Comparison of ENCODE assay signal across 10 cellular contexts in genomic region chr1:226123212-226123560, GRCh38.
DNase-seq lines count a peak whose midpoint lies in the region; ATAC-seq and TF ChIP-seq lines count a peak whose summit lies in the region.
"Had no signal": no experiment of that assay in that cellular context is flagged by ENCODE, and none has a peak within 500 bp of the region (broad histone marks: within the 10 kb centered on the region; RNA-seq: fewer than 3 reads in every experiment).

No MANE protein-coding gene starts in this region.

- H3K36me3 Mint-ChIP-seq in activated CD4-positive, alpha-beta T cell treated with anti-CD3 and anti-CD28 coated beads for 36 hours (ENCODE audit: low read depth): no peaks in the 10 kb centered on the region
- H3K36me3 Mint-ChIP-seq in endodermal cell (ENCODE audit: low read depth): no peaks in the 10 kb centered on the region
- peaks cover 14% of the 10 kb centered on the region for H3K36me3 Mint-ChIP-seq in stimulated activated effector memory CD8-positive, alpha-beta T cell treated with anti-CD3 and anti-CD28 coated beads, Interleukin-12 subunit alpha, Interleukin-12 subunit beta, amount 100 ng/mL, for 72 hours

- H3K4me3 Mint-ChIP-seq in activated CD4-positive, alpha-beta T cell treated with anti-CD3 and anti-CD28 coated beads for 36 hours: peak overlapping the region; percentile 68
- H3K4me3 Mint-ChIP-seq in endodermal cell: peak overlapping the region; percentile 75
- peak overlapping the region; percentile 70 for H3K4me3 Mint-ChIP-seq in stimulated activated effector memory CD8-positive, alpha-beta T cell treated with anti-CD3 and anti-CD28 coated beads, Interleukin-12 subunit alpha, Interleukin-12 subunit beta, amount 100 ng/mL, for 72 hours

- H3K4me1 ChIP-seq in endodermal cell (ENCODE audit: control insufficient read depth, insufficient read depth, low read length): no peaks in the 10 kb centered on the region

- no peak for ATAC-seq in activated CD4-positive, alpha-beta T cell treated with anti-CD3 and anti-CD28 coated beads for 36 hours
- ATAC-seq in stimulated activated effector memory CD8-positive, alpha-beta T cell treated with anti-CD3 and anti-CD28 coated beads, Interleukin-12 subunit alpha, Interleukin-12 subunit beta, amount 100 ng/mL, for 72 hours: no peak
- no peak for ATAC-seq in GM21526 (IDR thresholded peaks at IDR 0.05; ENCODE audit: low FRiP score, unreplicated experiment)

- POLR2A ChIA-PET in activated CD4-positive, alpha-beta T cell treated with anti-CD3 and anti-CD28 coated beads for 36 hours (lab: Charles Lee): interaction anchor here (1.3 kb wide), 1 partner anchor 74 kb away, joined by 3 read pairs; no protein-coding TSS in a partner anchor
- POLR2A ChIA-PET in RWPE1 (lab: Yijun Ruan, JAX; ENCODE audit: low non-redundant PET): interaction anchor here (0.6 to 1.6 kb wide), 4 partner anchors 12 to 693 kb away, joined by 3 to 7 read pairs (median 4); partner anchors contain the start of gene H3-3A

- no peak for DNase-seq in activated CD4-positive, alpha-beta T cell treated with anti-CD3 and anti-CD28 coated beads for 36 hours
- no peak for DNase-seq in activated CD4-positive, alpha-beta T cell treated with anti-CD3 and anti-CD28 coated beads for 4 hours
- DNase-seq in RWPE1 (ENCODE audit: low spot score): no peak
- DNase-seq in endodermal cell: no peak
- DNase-seq in stimulated activated effector memory CD8-positive, alpha-beta T cell treated with anti-CD3 and anti-CD28 coated beads, Interleukin-12 subunit alpha, Interleukin-12 subunit beta, amount 100 ng/mL, for 72 hours (ENCODE audit: low spot score in 2 of 2): no peak
- no peak for DNase-seq in AML-193 (lab: John Stamatoyannopoulos, UW)
- no peak for DNase-seq in NCI-H1694 treated with DMSO at 0.1 percent for 48 hours (lab: John Stamatoyannopoulos, UW)
- DNase-seq: retina had no signal

- no peaks in the 10 kb centered on the region for H3K9me3 Mint-ChIP-seq in activated CD4-positive, alpha-beta T cell treated with anti-CD3 and anti-CD28 coated beads for 36 hours (ENCODE audit: low read depth)
- no peaks in the 10 kb centered on the region for H3K9me3 Mint-ChIP-seq in endodermal cell
- H3K9me3 Mint-ChIP-seq in stimulated activated effector memory CD8-positive, alpha-beta T cell treated with anti-CD3 and anti-CD28 coated beads, Interleukin-12 subunit alpha, Interleukin-12 subunit beta, amount 100 ng/mL, for 72 hours: no peaks in the 10 kb centered on the region

- H3K27ac ChIP-seq in RWPE1 (peak overlapping the region; percentile 94), endodermal cell (ENCODE audit: low read depth, low read length) (no peak overlapping the region)

- CTCF ChIA-PET in activated CD4-positive, alpha-beta T cell treated with anti-CD3 and anti-CD28 coated beads for 36 hours (lab: Charles Lee): interaction anchor here (1.0 to 3.8 kb wide), 8 partner anchors 30 to 214 kb away, joined by 3 to 35 read pairs (median 6); no protein-coding TSS in a partner anchor
- CTCF ChIA-PET in RWPE1 (lab: Yijun Ruan, JAX): interaction anchor here (0.6 to 6.2 kb wide), 8 partner anchors 13 to 77 kb away, joined by 4 to 75 read pairs (median 22); no protein-coding TSS in a partner anchor

- WGBS in endodermal cell (ENCODE audit: insufficient coverage in 1 of 2, insufficient read length in 1 of 2), 2 experiments: 91 to 94% methylated on average over 4 of the region's 4 CpGs

- H3K27me3 Mint-ChIP-seq in activated CD4-positive, alpha-beta T cell treated with anti-CD3 and anti-CD28 coated beads for 36 hours: no peaks in the 10 kb centered on the region
- H3K27me3 Mint-ChIP-seq in endodermal cell (ENCODE audit: insufficient read depth): peaks cover 30% of the 10 kb centered on the region

- peaks cover 11% of the 10 kb centered on the region for H3K27me3 ChIP-seq in endodermal cell (ENCODE audit: control insufficient read depth, insufficient read depth, low read length, poor library complexity, severe bottlenecking)

- TF ChIP-seq CTCF in RWPE1 (conservative IDR thresholded peaks at IDR 0.05; ENCODE audit: low read depth): no peak
- TF ChIP-seq CTCF in endodermal cell (conservative IDR thresholded peaks at IDR 0.05): no peak

- no peaks in the 10 kb centered on the region for H3K36me3 ChIP-seq in endodermal cell (ENCODE audit: control insufficient read depth, insufficient read depth, low read length)
- H3K36me3 ChIP-seq: left ventricle myocardium inferior had no signal

- intact Hi-C loops in activated CD4-positive, alpha-beta T cell treated with anti-CD3 and anti-CD28 coated beads for 36 hours (cut with DNase I, micrococcal nuclease): loop anchor here (5.0 to 10.0 kb wide), 6 partner anchors 41 to 614 kb away; partner anchors contain the start of genes ACBD3 (in 1 of the 2), ITPKB (in 1 of the 2), PARP1 (in 1 of the 2) and SDE2 (in 1 of the 2)

- no peak overlapping the region for H3K4me3 ChIP-seq in endodermal cell (ENCODE audit: low read length)

- no peak overlapping the region for H3K9ac ChIP-seq in endodermal cell (ENCODE audit: extremely low read depth, low read length, poor library complexity, severe bottlenecking)

- peaks cover 29% of the 10 kb centered on the region for H3K4me1 Mint-ChIP-seq in activated CD4-positive, alpha-beta T cell treated with anti-CD3 and anti-CD28 coated beads for 36 hours
- peaks cover 35% of the 10 kb centered on the region for H3K4me1 Mint-ChIP-seq in endodermal cell
- H3K4me1 Mint-ChIP-seq in stimulated activated effector memory CD8-positive, alpha-beta T cell treated with anti-CD3 and anti-CD28 coated beads, Interleukin-12 subunit alpha, Interleukin-12 subunit beta, amount 100 ng/mL, for 72 hours: peaks cover 31% of the 10 kb centered on the region

- H3K9me3 ChIP-seq in endodermal cell (ENCODE audit: control insufficient read depth, low read length): no peaks in the 10 kb centered on the region
- H3K9me3 ChIP-seq: left ventricle myocardium inferior had no signal

- H3K27ac Mint-ChIP-seq in activated CD4-positive, alpha-beta T cell treated with anti-CD3 and anti-CD28 coated beads for 36 hours: peak overlapping the region; percentile 80
- peak overlapping the region; percentile 71 for H3K27ac Mint-ChIP-seq in endodermal cell
- no peak overlapping the region for H3K27ac Mint-ChIP-seq in stimulated activated effector memory CD8-positive, alpha-beta T cell treated with anti-CD3 and anti-CD28 coated beads, Interleukin-12 subunit alpha, Interleukin-12 subunit beta, amount 100 ng/mL, for 72 hours
